20 cellular contexts compared by ENCODE assay signal in the genomic region with DNA sequence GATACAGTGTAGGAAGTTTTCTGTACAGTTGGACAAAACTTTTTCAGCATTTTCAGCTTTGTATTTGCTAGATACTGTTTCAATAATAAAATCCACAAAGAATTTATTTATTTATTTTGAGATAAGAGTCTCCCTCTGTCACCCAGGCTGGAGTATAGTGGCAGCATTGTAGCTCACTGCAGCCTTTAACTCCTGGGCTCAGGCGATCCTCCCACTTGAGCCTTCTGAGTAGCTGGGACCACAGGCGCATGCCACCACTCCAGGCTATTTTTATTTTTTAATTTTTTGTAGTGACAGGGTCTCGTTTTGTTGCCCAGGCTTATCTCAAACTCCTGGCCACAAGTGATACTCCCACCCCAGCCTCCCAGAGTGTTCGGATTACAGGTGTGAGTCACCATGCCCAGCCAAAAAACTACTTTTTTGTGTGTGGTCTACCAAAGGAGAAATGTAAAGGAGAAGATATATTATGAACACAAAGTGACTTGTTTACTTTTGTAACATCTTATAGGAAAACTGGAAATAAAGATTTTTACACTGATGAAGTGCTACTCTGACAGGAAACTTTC. TPM values are rescaled to one million over a fixed set of nuclear protein-coding genes. Genes with fewer than 3 reads are reported as not detected.
"Had no signal": no experiment of that assay in that cellular context is flagged by ENCODE, and none has a peak within 500 bp of the region (broad histone marks: within the 10 kb centered on the region; RNA-seq: fewer than 3 reads in every experiment).

No MANE protein-coding gene starts in this region.

- H3K27me3 ChIP-seq: esophagus squamous epithelium, gastroesophageal sphincter, neutrophil, sigmoid colon, tibial nerve, upper lobe of right lung, vagina had no signal

- H3K27ac ChIP-seq: esophagus squamous epithelium, gastroesophageal sphincter, neutrophil, psoas muscle, sigmoid colon, skin epidermis, tibial nerve, upper lobe of right lung, vagina had no signal

- DNase-seq: dermis blood vessel endothelial cell; esophagus squamous epithelium; foreskin fibroblast; glutamatergic neuron; islet precursor cell; mammary epithelial cell; mucosa of descending colon; naive thymus-derived CD8-positive, alpha-beta T cell; psoas muscle; retina; sigmoid colon; stimulated activated CD4-positive, alpha-beta T cell treated with anti-CD3 and anti-CD28 coated beads, Interleukin-12 subunit alpha, Interleukin-12 subunit beta, amount 100 ng/mL, for 4 hours; upper lobe of right lung had no signal

- H3K4me3 ChIP-seq: esophagus squamous epithelium, gastroesophageal sphincter, mucosa of descending colon, psoas muscle, sigmoid colon, skin epidermis, tibial nerve, upper lobe of right lung, vagina had no signal

- ATAC-seq: gastroesophageal sphincter; left lobe of liver; mucosa of descending colon; naive thymus-derived CD8-positive, alpha-beta T cell; psoas muscle; upper lobe of right lung had no signal

RNA-seq across cellular contexts. Expression of gene SOWAHD, which starts 13.0 kb away (rescaled TPM):
- total RNA-seq: dermis blood vessel endothelial cell, epithelial cell of proximal tubule, psoas muscle, vagina had no signal
